ENCODE assay signal across 24 cellular contexts in the genomic region with DNA sequence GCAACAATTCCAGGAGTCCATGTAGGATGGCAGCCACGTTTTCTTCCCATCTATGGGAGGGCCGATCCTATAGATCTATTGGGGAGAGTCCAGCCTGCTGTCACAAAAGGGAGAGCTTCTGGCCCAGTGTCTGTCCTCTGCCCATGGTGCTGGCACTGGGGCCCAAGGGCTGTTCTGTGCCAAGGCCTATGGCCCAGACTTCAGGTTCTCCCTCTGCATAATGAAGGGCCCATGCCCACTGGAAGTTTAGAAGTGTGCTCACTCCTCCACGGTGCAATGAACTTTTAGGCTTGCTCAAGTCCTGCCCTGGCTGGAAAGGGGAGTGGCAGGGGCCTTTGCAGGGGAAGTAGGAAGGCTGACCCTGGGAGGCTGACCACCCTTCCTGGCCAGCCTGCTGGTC.
"Had no signal": no experiment of that assay in that cellular context is flagged by ENCODE, and none has a peak within 500 bp of the region (broad histone marks: within the 10 kb centered on the region; RNA-seq: fewer than 3 reads in every experiment).

No MANE protein-coding gene starts in this region.

- H3K9me3 ChIP-seq: MG63 had no signal

- H3K36me3 ChIP-seq: MG63 had no signal

- H3K4me3 ChIP-seq: MG63 had no signal

- DNase-seq: activated CD4-positive, alpha-beta T cell treated with anti-CD3 and anti-CD28 coated beads for 48 hours; activated CD4-positive, alpha-beta T cell treated with anti-CD3 and anti-CD28 coated beads, Interleukin-2, amount 50 U/mL, for 4 hours; activated CD4-positive, CD25-positive, alpha-beta regulatory T cell treated with anti-CD3 and anti-CD28 coated beads, Interleukin-2, amount 50 U/mL, for 72 hours; activated CD8-positive, alpha-beta memory T cell treated with anti-CD3 and anti-CD28 coated beads, Interleukin-2, amount 10 ng/mL, durations not matched to agents 7 days and 5 days; activated effector memory CD4-positive, alpha-beta T cell treated with Interleukin-2 at 50 U/mL for 16 hours; activated naive CD4-positive, alpha-beta T cell; activated T-cell treated with anti-CD3 and anti-CD28 coated beads, Interleukin-2, amount 50 U/mL, for 24 hours; MG63; MV-4-11; NCI-H1092 treated with DMSO at 0.1 percent for 48 hours; NCI-H1417 treated with DMSO at 0.1 percent for 48 hours; NCI-H1694; NCI-H2029; NCI-H2107; NCI-H2171 treated with DMSO at 0.1 percent for 48 hours; NCI-H345; NCI-H510A treated with DMSO at 0.1 percent for 48 hours; NCI-H69; PC-3; SHP77 treated with DMSO at 0.1 percent for 48 hours; T-helper 17 cell; T-helper 9 cell had no signal

- ATAC-seq: activated CD8-positive, alpha-beta memory T cell treated with anti-CD3 and anti-CD28 coated beads, Interleukin-2, amount 10 ng/mL, durations not matched to agents 7 days and 5 days; PC-3; T-helper 17 cell; WTC11 had no signal

- FAIRE-seq: astrocyte had no signal

- H3K27me3 ChIP-seq: MG63 had no signal
